8 cellular contexts compared by ENCODE assay signal in genomic region chr1:39098569-39099250, GRCh38.
DNase-seq lines count a peak whose midpoint lies in the region; ATAC-seq and TF ChIP-seq lines count a peak whose summit lies in the region.

No MANE protein-coding gene starts in this region.

- no peaks in the 10 kb centered on the region for H3K79me2 ChIP-seq in trophoblast cell (ENCODE audit: control insufficient read depth, insufficient read depth, low read length, poor library complexity)

- TF ChIP-seq CTCF in GM06990 (IDR thresholded peaks at IDR 0.05; ENCODE audit: insufficient read depth, low read length, poor library complexity, severe bottlenecking) (peak; percentile 78), glutamatergic neuron (IDR thresholded peaks at IDR 0.05; ENCODE audit: partially characterized antibody, unreplicated experiment) (peak; percentile 64)

- no peaks in the 10 kb centered on the region for H3K9me3 ChIP-seq in trophoblast cell (ENCODE audit: insufficient read depth, low read depth, low read length)

- H3K9ac ChIP-seq in trophoblast cell (ENCODE audit: low read length): no peak overlapping the region

- no peaks in the 10 kb centered on the region for H3K36me3 ChIP-seq in GM06990 (ENCODE audit: control insufficient read depth, insufficient read depth, low read length)
- no peaks in the 10 kb centered on the region for H3K36me3 ChIP-seq in trophoblast cell (ENCODE audit: control insufficient read depth in 1 of 2, insufficient read depth in 2 of 2, low read length in 2 of 2)

- H3K23ac ChIP-seq in trophoblast cell (ENCODE audit: low read length): no peak overlapping the region

- DNase-seq in GM06990 (ENCODE audit: extremely low read depth, insufficient read length) (peak; percentile 35), NCI-H1092 treated with DMSO at 0.1 percent for 48 hours (lab: John Stamatoyannopoulos, UW) (peak; percentile 100), glutamatergic neuron (peak; percentile 64), trophoblast cell (peak; percentile 88 to 98)
- peak in 1 of 2 donors; percentile 61 for DNase-seq in activated naive CD4-positive, alpha-beta T cell treated with anti-CD3 and anti-CD28 coated beads, Interleukin-2, amount 50 U/mL, for 72 hours (ENCODE audit: low spot score in 2 of 2)

- no peak overlapping the region for H4K12ac ChIP-seq in trophoblast cell (ENCODE audit: low read depth, low read length)

- no peak overlapping the region for H4K8ac ChIP-seq in trophoblast cell (ENCODE audit: low read depth, low read length)

- no peaks in the 10 kb centered on the region for H3K79me1 ChIP-seq in trophoblast cell (ENCODE audit: low read length)

- peaks cover 5 to 7% of the 10 kb centered on the region in 2 experiments for H3K4me1 ChIP-seq in trophoblast cell (ENCODE audit: control insufficient read depth in 1 of 2, insufficient read depth in 2 of 2, low read length in 2 of 2)

- no peak overlapping the region for H3K4me2 ChIP-seq in trophoblast cell (ENCODE audit: low read length)

- no peaks in the 10 kb centered on the region for H3K9me3 Mint-ChIP-seq in activated naive CD4-positive, alpha-beta T cell treated with anti-CD3 and anti-CD28 coated beads, Interleukin-2, amount 50 U/mL, for 72 hours
- peaks cover 3% of the 10 kb centered on the region for H3K9me3 Mint-ChIP-seq in glutamatergic neuron (ENCODE audit: unreplicated experiment)

- H3K27me3 Mint-ChIP-seq in glutamatergic neuron (ENCODE audit: unreplicated experiment): peaks cover 7% of the 10 kb centered on the region

- peak overlapping the region; percentile 28 for H3K4me3 Mint-ChIP-seq in glutamatergic neuron (ENCODE audit: unreplicated experiment)

- ATAC-seq in SK-N-SH treated with all-trans-retinoic acid at 6 μM for 48 hours (peak; percentile 82), HG02870 (IDR thresholded peaks at IDR 0.05; ENCODE audit: unreplicated experiment) (no peak), GM19395 (IDR thresholded peaks at IDR 0.05; ENCODE audit: unreplicated experiment) (no peak)
- ATAC-seq in activated naive CD4-positive, alpha-beta T cell treated with anti-CD3 and anti-CD28 coated beads, Interleukin-2, amount 50 U/mL, for 72 hours: peak; percentile 83 to 90

- no peak overlapping the region for H3K18ac ChIP-seq in trophoblast cell (ENCODE audit: low read length)

- no peak overlapping the region for H4K91ac ChIP-seq in trophoblast cell (ENCODE audit: low read depth, low read length)

- H3K27me3 ChIP-seq in GM06990 (replicated peaks; ENCODE audit: control insufficient read depth, insufficient read depth, low read length) (no peaks in the 10 kb centered on the region), trophoblast cell (ENCODE audit: insufficient read depth, low read length) (no peaks in the 10 kb centered on the region)

- no peak overlapping the region for H2AK5ac ChIP-seq in trophoblast cell (ENCODE audit: low read length)

- peaks cover 25% of the 10 kb centered on the region for H3K4me1 Mint-ChIP-seq in glutamatergic neuron (ENCODE audit: low read depth, unreplicated experiment)

- H3K27ac Mint-ChIP-seq in activated naive CD4-positive, alpha-beta T cell treated with anti-CD3 and anti-CD28 coated beads, Interleukin-2, amount 50 U/mL, for 72 hours: no peak overlapping the region
- no peak overlapping the region for H3K27ac Mint-ChIP-seq in glutamatergic neuron (ENCODE audit: unreplicated experiment)

- H3K4me3 ChIP-seq in GM06990 (replicated peaks; ENCODE audit: low read depth, low read length) (no peak overlapping the region), trophoblast cell (ENCODE audit: low read depth, low read length) (no peak overlapping the region)

- no peak overlapping the region for H2AFZ ChIP-seq in trophoblast cell (ENCODE audit: insufficient read depth, low read length, poor library complexity)

- H3K36me3 Mint-ChIP-seq in activated naive CD4-positive, alpha-beta T cell treated with anti-CD3 and anti-CD28 coated beads, Interleukin-2, amount 50 U/mL, for 72 hours: no peaks in the 10 kb centered on the region
- H3K36me3 Mint-ChIP-seq in glutamatergic neuron (ENCODE audit: unreplicated experiment): no peaks in the 10 kb centered on the region

- WGBS in trophoblast cell (ENCODE audit: extremely low coverage, insufficient coverage, insufficient read length): no CpG with 5 or more reads among the region's 5 CpGs

- H3K4ac ChIP-seq in trophoblast cell (ENCODE audit: low read depth, low read length): no peak overlapping the region

- no peak overlapping the region for H3K14ac ChIP-seq in trophoblast cell (ENCODE audit: low read length)

- H2BK5ac ChIP-seq in trophoblast cell (ENCODE audit: low read depth, low read length, poor library complexity): no peak overlapping the region

- no peak overlapping the region for H2BK12ac ChIP-seq in trophoblast cell (ENCODE audit: low read length)

- H3K27ac ChIP-seq in trophoblast cell (ENCODE audit: low read depth, low read length): no peak overlapping the region

- H2BK120ac ChIP-seq in trophoblast cell (ENCODE audit: insufficient read depth, low read length, poor library complexity): no peak overlapping the region

TF ChIP-seq in SK-N-SH treated with all-trans-retinoic acid at 6 μM for 48 hours, 23 proteins besides CTCF, POLR2A, EP300 and RAD21:
- no peak for TF ChIP-seq PATZ1 (CRISPR knock-in tag; IDR thresholded peaks at IDR 0.05; ENCODE audit: borderline replicate concordance)
- TF ChIP-seq SNAI2 (CRISPR knock-in tag; IDR thresholded peaks at IDR 0.05): no peak
- no peak for TF ChIP-seq ISL1 (CRISPR knock-in tag; IDR thresholded peaks at IDR 0.05)
- no peak for TF ChIP-seq POU6F1 (CRISPR knock-in tag; IDR thresholded peaks at IDR 0.05; ENCODE audit: borderline replicate concordance, low read depth)
- no peak for TF ChIP-seq CREB5 (CRISPR knock-in tag; IDR thresholded peaks at IDR 0.05; ENCODE audit: low read depth)
TF ChIP-seq in SK-N-SH treated with all-trans-retinoic acid at 6 μM for 48 hours: peak in this region for 0.

Comparison
In these comparisons a context has a peak if more than half of its experiments do, and no peak if none do; other contexts are left out.
1. ATAC-seq: peak in SK-N-SH treated with all-trans-retinoic acid at 6 μM for 48 hours (single experiment) and activated naive CD4-positive, alpha-beta T cell treated with anti-CD3 and anti-CD28 coated beads, Interleukin-2, amount 50 U/mL, for 72 hours (2 of 2); none in HG02870 (single experiment) and GM19395 (single experiment).